Comparison of ENCODE assay signal across 8 cellular contexts in the genomic region with DNA sequence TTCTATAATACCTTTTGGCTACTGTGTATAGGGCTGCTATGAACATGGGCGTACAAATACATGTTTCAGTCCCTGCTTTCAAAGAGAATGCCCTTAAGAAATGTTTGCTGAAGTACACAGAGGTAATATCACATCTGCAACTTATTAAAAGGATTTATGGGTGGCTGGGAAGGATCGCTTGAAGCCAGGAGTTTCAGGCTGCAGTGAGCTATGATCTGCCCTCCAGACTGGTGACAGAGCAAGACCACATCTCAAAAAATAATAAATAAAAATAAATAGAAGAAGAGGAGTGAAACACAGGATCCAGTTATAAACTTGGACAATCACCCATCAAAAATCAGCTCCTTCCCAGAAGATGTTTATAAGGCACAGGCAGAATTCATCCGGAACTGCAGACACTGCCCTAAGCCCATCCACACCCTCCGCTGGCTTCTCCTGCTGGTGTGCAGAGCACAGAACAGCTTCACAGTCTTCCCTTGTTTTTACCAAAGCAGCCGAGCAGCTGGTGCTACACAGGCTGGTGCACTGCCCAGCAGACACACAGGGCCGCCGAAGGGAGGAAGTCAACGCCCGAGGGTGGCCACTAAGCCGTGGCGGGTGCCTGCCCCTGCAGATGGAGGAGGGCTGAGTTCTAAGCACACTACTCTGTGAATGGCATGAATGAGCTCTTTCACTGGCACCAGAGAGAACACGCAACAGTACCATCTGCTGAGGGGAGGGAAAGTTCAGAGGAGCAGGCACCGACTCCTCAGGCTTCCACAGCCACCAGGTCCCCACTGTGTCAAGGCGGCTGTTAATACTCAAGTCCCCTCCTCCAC. TPM values are rescaled to one million over a fixed set of nuclear protein-coding genes. Genes with fewer than 3 reads are reported as not detected.
A peak's percentile ranks its signal among the peaks of the same experiment; 100 is the strongest.
DNase-seq lines count a peak whose midpoint lies in the region; ATAC-seq, FAIRE-seq and TF ChIP-seq lines count a peak whose summit lies in the region.

No MANE protein-coding gene starts in this region.

- no peaks in the 10 kb centered on the region for H3K27me3 Mint-ChIP-seq in activated naive CD4-positive, alpha-beta T cell treated with anti-CD3 and anti-CD28 coated beads, Interleukin-2, amount 10 ng/mL, durations not matched to agents 7 days and 5 days

- no peaks in the 10 kb centered on the region for H3K27me3 ChIP-seq in esophagus squamous epithelium
- no peaks in the 10 kb centered on the region for H3K27me3 ChIP-seq in parathyroid adenoma (ENCODE audit: control insufficient read depth, insufficient read depth, low read length)

- no peaks in the 10 kb centered on the region for H3K9me3 ChIP-seq in esophagus squamous epithelium
- H3K9me3 ChIP-seq in parathyroid adenoma (ENCODE audit: control insufficient read depth, low read length), result no peaks in the 10 kb centered on the region

- H3K79me2 ChIP-seq in parathyroid adenoma, result peaks cover 91% of the 10 kb centered on the region

- peak overlapping the region; percentile 26 for H3K27ac Mint-ChIP-seq in activated naive CD4-positive, alpha-beta T cell treated with anti-CD3 and anti-CD28 coated beads, Interleukin-2, amount 10 ng/mL, durations not matched to agents 7 days and 5 days

- no peaks in the 10 kb centered on the region for H3K9me3 Mint-ChIP-seq in activated naive CD4-positive, alpha-beta T cell treated with anti-CD3 and anti-CD28 coated beads, Interleukin-2, amount 10 ng/mL, durations not matched to agents 7 days and 5 days

- H3K4me1 Mint-ChIP-seq in activated naive CD4-positive, alpha-beta T cell treated with anti-CD3 and anti-CD28 coated beads, Interleukin-2, amount 10 ng/mL, durations not matched to agents 7 days and 5 days, result peaks cover 94% of the 10 kb centered on the region

- no peak overlapping the region for H2AFZ ChIP-seq in parathyroid adenoma

- peak overlapping the region in 1 of 4 donors; percentile 27 for H3K4me3 ChIP-seq in esophagus squamous epithelium
- H3K4me3 ChIP-seq in parathyroid adenoma (ENCODE audit: low read depth, low read length), result no peak overlapping the region

- H3K27ac ChIP-seq in esophagus squamous epithelium (peak overlapping the region in 3 of 4 donors; percentile 32 to 40 (median 37)), parathyroid adenoma (no peak overlapping the region)

- no peak overlapping the region for H3K4me3 Mint-ChIP-seq in activated naive CD4-positive, alpha-beta T cell treated with anti-CD3 and anti-CD28 coated beads, Interleukin-2, amount 10 ng/mL, durations not matched to agents 7 days and 5 days

- peaks cover 53 to 100% (median 93%) of the 10 kb centered on the region in 3 donors for H3K4me1 ChIP-seq in esophagus squamous epithelium
- peaks cover 51% of the 10 kb centered on the region for H3K4me1 ChIP-seq in parathyroid adenoma

- no peaks in the 10 kb centered on the region for H3K36me3 ChIP-seq in esophagus squamous epithelium
- H3K36me3 ChIP-seq in parathyroid adenoma (ENCODE audit: control insufficient read depth, insufficient read depth, low read length), result no peaks in the 10 kb centered on the region

- H3K9ac ChIP-seq in parathyroid adenoma, result no peak overlapping the region

- WGBS in esophagus squamous epithelium, 2 donors, result 23 to 39% methylated on average over 4 to 12 of the region's 14 CpGs

- in situ Hi-C loops in SK-MEL-5 (cut with HindIII; ENCODE audit: low pct_unique_long_range_greater_than_20kb, low sequenced_read_pairs), result no loop called here

- no peak for TF ChIP-seq POLR2A in esophagus squamous epithelium (IDR thresholded peaks at IDR 0.05)

- H3K36me3 Mint-ChIP-seq in activated naive CD4-positive, alpha-beta T cell treated with anti-CD3 and anti-CD28 coated beads, Interleukin-2, amount 10 ng/mL, durations not matched to agents 7 days and 5 days, result no peaks in the 10 kb centered on the region

- H3K4me2 ChIP-seq in parathyroid adenoma (ENCODE audit: low read length), result peak overlapping the region; percentile 31

- intact Hi-C loops in esophagus squamous epithelium (cut with DNase I), result no loop called here

- peak; percentile 37 for DNase-seq in activated naive CD4-positive, alpha-beta T cell treated with anti-CD3 and anti-CD28 coated beads, Interleukin-2, amount 10 ng/mL, durations not matched to agents 7 days and 5 days
- DNase-seq in activated naive CD4-positive, alpha-beta T cell treated with anti-CD3 and anti-CD28 coated beads, Interleukin-2, amount 50 U/mL, for 16 hours, result no peak
- peak; percentile 96 for DNase-seq in SK-MEL-5 (ENCODE audit: low read depth, low spot score)
- DNase-seq in esophagus squamous epithelium (lab: John Stamatoyannopoulos, UW), result no peak
- DNase-seq in D721Med (ENCODE audit: insufficient read length, low spot score), result no peak

- TF ChIP-seq CTCF in esophagus squamous epithelium (IDR thresholded peaks at IDR 0.05) (no peak), parathyroid adenoma (IDR thresholded peaks at IDR 0.05) (no peak), D721Med (IDR thresholded peaks at IDR 0.05; ENCODE audit: insufficient read depth, missing control alignments) (no peak)

- CTCF ChIA-PET in activated naive CD4-positive, alpha-beta T cell treated with anti-CD3 and anti-CD28 coated beads, Interleukin-2, amount 10 ng/mL, durations not matched to agents 7 days and 5 days (lab: Charles Lee), result interaction anchor here (1.2 to 1.7 kb wide), 2 partner anchors 9 to 10 kb away, joined by 3 to 4 read pairs; no protein-coding TSS in a partner anchor

- FAIRE-seq in D721Med (lab: Jason Lieb, UNC), result no peak

- ATAC-seq in HG02763 (IDR thresholded peaks at IDR 0.05; ENCODE audit: unreplicated experiment) (no peak), HG03175 (IDR thresholded peaks at IDR 0.05; ENCODE audit: unreplicated experiment) (no peak)

RNA-seq across cellular contexts. Expression of a gene that starts 44.0 kb away (rescaled TPM):
- 16.2 and 22.6 TPM in 2 replicates for total RNA-seq in SK-MEL-5 (2014; rRNA removed; shearing (Covaris generic))
- 34.0 and 53.8 TPM in 2 replicates for polyA plus RNA-seq in SK-MEL-5 (2015; cell fraction: cytosol; rRNA removed)
- polyA plus RNA-seq in SK-MEL-5 (2015; cell fraction: nucleus; rRNA removed), result 30.9 TPM in 2 replicates
- 10 to 100 TPM in 3 of 4 donors, 1 to 10 TPM in 1; 7.7 to 38.2 (median 31.3) TPM for total RNA-seq in esophagus squamous epithelium

RNA-seq across cellular contexts. Expression of a gene that starts 56.1 kb away (rescaled TPM):
- total RNA-seq in SK-MEL-5 (2014; rRNA removed; shearing (Covaris generic)), result not detected in 2 replicates
- not detected in 2 replicates for polyA plus RNA-seq in SK-MEL-5 (2015; cell fraction: cytosol; rRNA removed)
- polyA plus RNA-seq in SK-MEL-5 (2015; cell fraction: nucleus; rRNA removed), result not detected in 2 replicates
- total RNA-seq in esophagus squamous epithelium, result 10 to 100 TPM; 18.7 to 93.0 (median 48.9) TPM

Comparison
In these comparisons a context has a peak if more than half of its experiments do, and no peak if none do; other contexts are left out.
1. DNase-seq: peak in activated naive CD4-positive, alpha-beta T cell treated with anti-CD3 and anti-CD28 coated beads, Interleukin-2, amount 10 ng/mL, durations not matched to agents 7 days and 5 days (single experiment) and SK-MEL-5 (single experiment); none in activated naive CD4-positive, alpha-beta T cell treated with anti-CD3 and anti-CD28 coated beads, Interleukin-2, amount 50 U/mL, for 16 hours (single experiment), esophagus squamous epithelium (single experiment) and D721Med (single experiment).
2. RNA of a gene that starts 56.1 kb away (total RNA-seq): 18.7 to 93.0 TPM in esophagus squamous epithelium; not detected in SK-MEL-5; every median in the first group is over 10 times any median in the second.